1 cellular context compared by ENCODE assay signal in the genomic region with DNA sequence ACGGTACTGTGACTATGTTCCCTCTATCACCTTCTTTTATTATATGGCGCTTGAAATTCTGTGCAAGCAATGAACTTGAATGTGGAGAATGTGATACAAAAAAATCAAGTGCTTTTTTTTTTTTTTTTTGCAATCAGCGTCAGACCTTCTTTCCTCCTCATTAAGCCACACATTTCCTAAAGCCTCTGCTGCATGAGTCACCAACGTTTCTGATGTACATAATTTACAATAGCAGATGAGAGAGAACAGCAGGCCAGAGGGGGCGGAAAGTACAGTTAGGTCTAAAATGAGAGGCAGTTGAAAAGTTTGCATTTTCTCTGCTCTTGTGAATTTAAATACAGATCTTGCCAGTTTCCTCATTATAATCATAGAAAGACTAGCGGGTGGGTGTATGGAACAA.
TF ChIP-seq lines count a peak whose summit lies in the region.

No MANE protein-coding gene starts in this region.

TF ChIP-seq in IMR-90, 13 proteins besides CTCF, POLR2A, EP300 and RAD21 (continued from another document):
- TF ChIP-seq FOS (IDR thresholded peaks at IDR 0.05; ENCODE audit: low read depth, low read length) (peak; percentile 88), RFX5 (IDR thresholded peaks at IDR 0.05; ENCODE audit: low read depth, low read length) (no peak), MAZ (IDR thresholded peaks at IDR 0.05; ENCODE audit: borderline replicate concordance, low read depth, low read length) (peak; percentile 19; the same call in 1 of the 2 replicates), RCOR1 (IDR thresholded peaks at IDR 0.05; ENCODE audit: insufficient replicate concordance, low read length) (no peak), CHD1 (IDR thresholded peaks at IDR 0.05; ENCODE audit: low read depth, low read length) (no peak), SMC3 (IDR thresholded peaks at IDR 0.05; ENCODE audit: low read depth, low read length) (no peak), MXI1 (IDR thresholded peaks at IDR 0.05; ENCODE audit: borderline replicate concordance, low read depth, low read length) (no peak), BHLHE40 (IDR thresholded peaks at IDR 0.05; ENCODE audit: low read depth, low read length) (0 out of 2 replicates have a peak, but pooled peaks have one; percentile 7)
- TF ChIP-seq, protein P1, sequence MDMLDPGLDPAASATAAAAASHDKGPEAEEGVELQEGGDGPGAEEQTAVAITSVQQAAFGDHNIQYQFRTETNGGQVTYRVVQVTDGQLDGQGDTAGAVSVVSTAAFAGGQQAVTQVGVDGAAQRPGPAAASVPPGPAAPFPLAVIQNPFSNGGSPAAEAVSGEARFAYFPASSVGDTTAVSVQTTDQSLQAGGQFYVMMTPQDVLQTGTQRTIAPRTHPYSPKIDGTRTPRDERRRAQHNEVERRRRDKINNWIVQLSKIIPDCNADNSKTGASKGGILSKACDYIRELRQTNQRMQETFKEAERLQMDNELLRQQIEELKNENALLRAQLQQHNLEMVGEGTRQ (IDR thresholded peaks at IDR 0.05; ENCODE audit: low read depth, low read length) = no peak
- TF ChIP-seq, protein P2, sequence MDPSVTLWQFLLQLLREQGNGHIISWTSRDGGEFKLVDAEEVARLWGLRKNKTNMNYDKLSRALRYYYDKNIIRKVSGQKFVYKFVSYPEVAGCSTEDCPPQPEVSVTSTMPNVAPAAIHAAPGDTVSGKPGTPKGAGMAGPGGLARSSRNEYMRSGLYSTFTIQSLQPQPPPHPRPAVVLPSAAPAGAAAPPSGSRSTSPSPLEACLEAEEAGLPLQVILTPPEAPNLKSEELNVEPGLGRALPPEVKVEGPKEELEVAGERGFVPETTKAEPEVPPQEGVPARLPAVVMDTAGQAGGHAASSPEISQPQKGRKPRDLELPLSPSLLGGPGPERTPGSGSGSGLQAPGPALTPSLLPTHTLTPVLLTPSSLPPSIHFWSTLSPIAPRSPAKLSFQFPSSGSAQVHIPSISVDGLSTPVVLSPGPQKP (IDR thresholded peaks at IDR 0.05; ENCODE audit: borderline replicate concordance, low read depth, low read length) = no peak
